Comparison of ENCODE assay signal across 1 cellular context in the genomic region with DNA sequence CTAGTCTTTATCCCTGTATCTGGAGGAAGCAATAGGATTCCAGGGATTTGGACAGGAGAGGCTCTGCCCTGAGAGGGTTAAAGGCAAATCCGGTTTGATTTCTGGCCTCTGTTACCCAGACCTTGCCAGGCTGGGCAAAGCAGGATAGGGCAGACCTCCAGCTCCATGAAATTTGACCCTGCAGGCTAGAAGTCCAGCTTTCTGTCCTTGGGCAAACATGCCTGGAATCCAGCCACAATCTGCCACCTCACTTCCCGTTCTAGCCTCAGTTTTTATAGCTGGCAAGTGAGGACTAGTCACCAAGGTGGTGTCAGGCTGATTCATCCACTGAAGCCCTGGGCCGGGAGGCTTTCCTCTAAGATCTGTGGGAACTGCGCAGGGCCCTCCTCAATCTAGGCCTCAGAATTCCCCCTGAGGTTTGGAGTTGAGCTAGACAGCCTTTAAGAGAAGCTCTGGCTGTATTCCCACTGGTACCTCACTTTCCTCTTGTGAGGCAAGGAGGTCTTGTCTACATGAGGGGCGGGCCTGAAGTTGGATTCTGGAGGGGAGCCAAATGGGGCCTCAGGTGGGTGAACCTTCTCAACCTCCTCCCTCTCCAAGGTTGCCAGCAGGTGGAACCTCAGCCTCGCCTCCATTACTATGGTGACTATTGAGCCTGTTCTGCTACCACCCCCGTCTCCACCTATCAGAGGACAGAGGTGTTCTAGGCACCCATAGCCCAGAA.
TF ChIP-seq lines count a peak whose summit lies in the region.

No MANE protein-coding gene starts in this region.

TF ChIP-seq in HepG2, 621 proteins besides CTCF, POLR2A, EP300 and RAD21 (continued from another document and continues in another):
- TF ChIP-seq ZNF407 (CRISPR knock-in tag; IDR thresholded peaks at IDR 0.05; ENCODE audit: not compliant biosample characterization) (no peak), GABPA (IDR thresholded peaks at IDR 0.05; ENCODE audit: low read depth, low read length) (no peak), GABPA (CRISPR knock-in tag; IDR thresholded peaks at IDR 0.05; ENCODE audit: low read depth) (peak; percentile 77), MAFK (conservative IDR thresholded peaks at IDR 0.05 in 1 of 2, IDR thresholded peaks at IDR 0.05 in 1 of 2; ENCODE audit: low read length in 2 of 2) (no peak), AHR (CRISPR knock-in tag; IDR thresholded peaks at IDR 0.05) (no peak), TCF12 (IDR thresholded peaks at IDR 0.05) (no peak), TCF12 (CRISPR knock-in tag; IDR thresholded peaks at IDR 0.05) (no peak), HNF1B (CRISPR knock-in tag; IDR thresholded peaks at IDR 0.05) (peak; percentile 31; the same call in 1 of the 2 replicates), ZNF577 (CRISPR knock-in tag; IDR thresholded peaks at IDR 0.05; ENCODE audit: borderline replicate concordance, low read depth) (no peak), ZNF629 (CRISPR knock-in tag; conservative IDR thresholded peaks at IDR 0.05) (peak; percentile 63), ZSCAN29 (CRISPR knock-in tag; conservative IDR thresholded peaks at IDR 0.05) (peak; percentile 87; the same call in 1 of the 2 replicates), ZNF737 (CRISPR knock-in tag; IDR thresholded peaks at IDR 0.05; ENCODE audit: borderline replicate concordance) (no peak), TEAD3 (CRISPR knock-in tag; optimal IDR thresholded peaks at IDR 0.05; ENCODE audit: borderline replicate concordance) (peak; percentile 96), ZNF589 (CRISPR knock-in tag; conservative IDR thresholded peaks at IDR 0.05) (no peak), ZNF615 (CRISPR knock-in tag; IDR thresholded peaks at IDR 0.05; ENCODE audit: borderline replicate concordance) (no peak), ZFY (CRISPR knock-in tag; IDR thresholded peaks at IDR 0.05) (no peak), NFKB2 (CRISPR knock-in tag; IDR thresholded peaks at IDR 0.05; ENCODE audit: borderline replicate concordance) (no peak), POLR2AphosphoS5 (IDR thresholded peaks at IDR 0.05; ENCODE audit: low read depth, low read length) (peak; percentile 40; the same call in 1 of the 2 replicates), MTA1 (CRISPR knock-in tag; IDR thresholded peaks at IDR 0.05; ENCODE audit: borderline replicate concordance) (peak; percentile 64; the same call in 1 of the 2 replicates), HDAC1 (CRISPR knock-in tag; IDR thresholded peaks at IDR 0.05) (peak; percentile 21; the same call in 1 of the 2 replicates), SSRP1 (CRISPR knock-in tag; IDR thresholded peaks at IDR 0.05) (no peak), ESRRA (CRISPR knock-in tag; IDR thresholded peaks at IDR 0.05; ENCODE audit: low read depth) (peak; percentile 92), KDM5A (IDR thresholded peaks at IDR 0.05; ENCODE audit: borderline replicate concordance, low read length) (no peak), HNF4G (IDR thresholded peaks at IDR 0.05; ENCODE audit: borderline replicate concordance, low read depth, low read length) (peak; percentile 83), HNF4G (CRISPR knock-in tag; IDR thresholded peaks at IDR 0.05; ENCODE audit: borderline replicate concordance, low read depth) (no peak; the same call in 1 of the 2 replicates), GATAD2A (CRISPR knock-in tag; IDR thresholded peaks at IDR 0.05) (peak; percentile 75), NR2F2 (IDR thresholded peaks at IDR 0.05; ENCODE audit: borderline replicate concordance, low read depth) (0 out of 2 replicates have a peak, but pooled peaks have one; percentile 17), RORA (CRISPR knock-in tag; IDR thresholded peaks at IDR 0.05) (no peak), XRCC5 (optimal IDR thresholded peaks at IDR 0.05; ENCODE audit: low read length) (peak; percentile 49), ZNF788 (CRISPR knock-in tag; IDR thresholded peaks at IDR 0.05; ENCODE audit: borderline replicate concordance) (peak; percentile 25; the same call in 1 of the 2 replicates), FOXC1 (CRISPR knock-in tag; IDR thresholded peaks at IDR 0.05; ENCODE audit: borderline replicate concordance) (no peak; the same call in 1 of the 2 replicates), RFX3 (CRISPR knock-in tag; IDR thresholded peaks at IDR 0.05) (no peak), YEATS4 (CRISPR knock-in tag; IDR thresholded peaks at IDR 0.05; ENCODE audit: borderline replicate concordance) (peak; percentile 73), ZNF766 (CRISPR knock-in tag; IDR thresholded peaks at IDR 0.05; ENCODE audit: borderline replicate concordance) (0 out of 2 replicates have a peak, but pooled peaks have one; percentile 23), ZNF567 (CRISPR knock-in tag; IDR thresholded peaks at IDR 0.05; ENCODE audit: borderline replicate concordance) (0 out of 2 replicates have a peak, but pooled peaks have one; percentile 40), SMAD9 (CRISPR knock-in tag; IDR thresholded peaks at IDR 0.05) (no peak), HDAC6 (IDR thresholded peaks at IDR 0.05; ENCODE audit: low read depth, low read length) (no peak), ZNF18 (CRISPR knock-in tag; IDR thresholded peaks at IDR 0.05; ENCODE audit: insufficient replicate concordance) (no peak), IRF2 (CRISPR knock-in tag; IDR thresholded peaks at IDR 0.05) (0 out of 2 replicates have a peak, but pooled peaks have one; percentile 14), KDM6A (CRISPR knock-in tag; IDR thresholded peaks at IDR 0.05; ENCODE audit: low read depth) (peak; percentile 53; the same call in 1 of the 2 replicates)
- TF ChIP-seq, protein P1, sequence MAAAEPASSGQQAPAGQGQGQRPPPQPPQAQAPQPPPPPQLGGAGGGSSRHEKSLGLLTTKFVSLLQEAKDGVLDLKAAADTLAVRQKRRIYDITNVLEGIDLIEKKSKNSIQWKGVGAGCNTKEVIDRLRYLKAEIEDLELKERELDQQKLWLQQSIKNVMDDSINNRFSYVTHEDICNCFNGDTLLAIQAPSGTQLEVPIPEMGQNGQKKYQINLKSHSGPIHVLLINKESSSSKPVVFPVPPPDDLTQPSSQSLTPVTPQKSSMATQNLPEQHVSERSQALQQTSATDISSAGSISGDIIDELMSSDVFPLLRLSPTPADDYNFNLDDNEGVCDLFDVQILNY (CRISPR knock-in tag; conservative IDR thresholded peaks at IDR 0.05): no peak
- TF ChIP-seq, protein P2, sequence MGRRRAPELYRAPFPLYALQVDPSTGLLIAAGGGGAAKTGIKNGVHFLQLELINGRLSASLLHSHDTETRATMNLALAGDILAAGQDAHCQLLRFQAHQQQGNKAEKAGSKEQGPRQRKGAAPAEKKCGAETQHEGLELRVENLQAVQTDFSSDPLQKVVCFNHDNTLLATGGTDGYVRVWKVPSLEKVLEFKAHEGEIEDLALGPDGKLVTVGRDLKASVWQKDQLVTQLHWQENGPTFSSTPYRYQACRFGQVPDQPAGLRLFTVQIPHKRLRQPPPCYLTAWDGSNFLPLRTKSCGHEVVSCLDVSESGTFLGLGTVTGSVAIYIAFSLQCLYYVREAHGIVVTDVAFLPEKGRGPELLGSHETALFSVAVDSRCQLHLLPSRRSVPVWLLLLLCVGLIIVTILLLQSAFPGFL (CRISPR knock-in tag; IDR thresholded peaks at IDR 0.05): no peak
- TF ChIP-seq, protein P3, sequence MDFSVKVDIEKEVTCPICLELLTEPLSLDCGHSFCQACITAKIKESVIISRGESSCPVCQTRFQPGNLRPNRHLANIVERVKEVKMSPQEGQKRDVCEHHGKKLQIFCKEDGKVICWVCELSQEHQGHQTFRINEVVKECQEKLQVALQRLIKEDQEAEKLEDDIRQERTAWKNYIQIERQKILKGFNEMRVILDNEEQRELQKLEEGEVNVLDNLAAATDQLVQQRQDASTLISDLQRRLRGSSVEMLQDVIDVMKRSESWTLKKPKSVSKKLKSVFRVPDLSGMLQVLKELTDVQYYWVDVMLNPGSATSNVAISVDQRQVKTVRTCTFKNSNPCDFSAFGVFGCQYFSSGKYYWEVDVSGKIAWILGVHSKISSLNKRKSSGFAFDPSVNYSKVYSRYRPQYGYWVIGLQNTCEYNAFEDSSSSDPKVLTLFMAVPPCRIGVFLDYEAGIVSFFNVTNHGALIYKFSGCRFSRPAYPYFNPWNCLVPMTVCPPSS (IDR thresholded peaks at IDR 0.05): no peak
- TF ChIP-seq, protein P4, sequence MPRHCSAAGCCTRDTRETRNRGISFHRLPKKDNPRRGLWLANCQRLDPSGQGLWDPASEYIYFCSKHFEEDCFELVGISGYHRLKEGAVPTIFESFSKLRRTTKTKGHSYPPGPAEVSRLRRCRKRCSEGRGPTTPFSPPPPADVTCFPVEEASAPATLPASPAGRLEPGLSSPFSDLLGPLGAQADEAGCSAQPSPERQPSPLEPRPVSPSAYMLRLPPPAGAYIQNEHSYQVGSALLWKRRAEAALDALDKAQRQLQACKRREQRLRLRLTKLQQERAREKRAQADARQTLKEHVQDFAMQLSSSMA (CRISPR knock-in tag; IDR thresholded peaks at IDR 0.05): no peak
- TF ChIP-seq, protein P5, sequence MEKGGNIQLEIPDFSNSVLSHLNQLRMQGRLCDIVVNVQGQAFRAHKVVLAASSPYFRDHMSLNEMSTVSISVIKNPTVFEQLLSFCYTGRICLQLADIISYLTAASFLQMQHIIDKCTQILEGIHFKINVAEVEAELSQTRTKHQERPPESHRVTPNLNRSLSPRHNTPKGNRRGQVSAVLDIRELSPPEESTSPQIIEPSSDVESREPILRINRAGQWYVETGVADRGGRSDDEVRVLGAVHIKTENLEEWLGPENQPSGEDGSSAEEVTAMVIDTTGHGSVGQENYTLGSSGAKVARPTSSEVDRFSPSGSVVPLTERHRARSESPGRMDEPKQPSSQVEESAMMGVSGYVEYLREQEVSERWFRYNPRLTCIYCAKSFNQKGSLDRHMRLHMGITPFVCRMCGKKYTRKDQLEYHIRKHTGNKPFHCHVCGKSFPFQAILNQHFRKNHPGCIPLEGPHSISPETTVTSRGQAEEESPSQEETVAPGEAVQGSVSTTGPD (CRISPR knock-in tag; IDR thresholded peaks at IDR 0.05): no peak
